In the genomic region with DNA sequence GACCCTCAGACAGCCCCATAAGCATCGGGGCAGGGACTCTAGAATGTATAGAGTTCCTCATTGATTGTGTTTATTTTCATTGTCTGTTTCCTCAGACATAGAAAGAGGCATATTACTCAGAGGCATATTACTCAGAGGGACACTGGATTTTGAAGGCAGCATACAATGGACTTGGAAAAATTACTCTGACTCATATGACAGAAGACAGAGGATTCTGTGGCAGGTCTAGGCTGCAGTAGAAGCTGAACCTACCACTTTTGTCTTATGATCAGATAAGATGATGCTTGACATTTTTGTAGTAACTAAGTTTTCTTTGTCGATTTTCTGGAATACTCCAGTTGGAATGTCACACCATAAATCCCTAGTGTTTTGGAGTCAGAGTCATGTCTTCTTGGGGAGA, we compare ENCODE assay signal across 22 cellular contexts.
DNase-seq lines count a peak whose midpoint lies in the region; ATAC-seq and TF ChIP-seq lines count a peak whose summit lies in the region.
"Had no signal": no experiment of that assay in that cellular context is flagged by ENCODE, and none has a peak within 500 bp of the region (broad histone marks: within the 10 kb centered on the region; RNA-seq: fewer than 3 reads in every experiment).

No MANE protein-coding gene starts in this region.

- H3K27ac ChIP-seq in smooth muscle cell (ENCODE audit: low read depth) (peak overlapping the region; percentile 85), right lobe of liver (no peak overlapping the region)
- H3K27ac ChIP-seq: coronary artery, left ventricle myocardium inferior, parathyroid adenoma, Peyer's patch, spleen had no signal

- H3K4me3 ChIP-seq in fibroblast of the aortic adventitia (ENCODE audit: low read depth, low read length) (no peak overlapping the region), smooth muscle cell (no peak overlapping the region), right lobe of liver (no peak overlapping the region)
- H3K4me3 ChIP-seq: coronary artery, left ventricle myocardium inferior, Peyer's patch, spleen had no signal

- 19% methylated on average over 2 of the region's 2 CpGs for WGBS in smooth muscle cell (ENCODE audit: low lambda C conversion rate)
- 38% methylated on average over 2 of the region's 2 CpGs for WGBS in right lobe of liver (ENCODE audit: insufficient coverage, low coverage, low lambda C conversion rate, missing lambda C conversion rate)

- no peak overlapping the region for H2AFZ ChIP-seq in smooth muscle cell (ENCODE audit: low read depth)
- H2AFZ ChIP-seq: parathyroid adenoma had no signal

- H4K20me1 ChIP-seq in smooth muscle cell (ENCODE audit: low read depth) = no peaks in the 10 kb centered on the region

- TF ChIP-seq POLR2A in right lobe of liver (IDR thresholded peaks at IDR 0.05) = no peak

- H3F3A ChIP-seq in smooth muscle cell (ENCODE audit: low read depth) = peaks cover 11% of the 10 kb centered on the region

- H3K9me3 Mint-ChIP-seq in activated naive CD4-positive, alpha-beta T cell treated with anti-CD3 and anti-CD28 coated beads, Interleukin-2, amount 50 U/mL, for 72 hours = peaks cover 17 to 20% of the 10 kb centered on the region in 2 donors

- no peaks in the 10 kb centered on the region for H3K4me1 ChIP-seq in smooth muscle cell (ENCODE audit: low read depth)
- H3K4me1 ChIP-seq in right lobe of liver = no peaks in the 10 kb centered on the region
- H3K4me1 ChIP-seq: left ventricle myocardium inferior, parathyroid adenoma, Peyer's patch, spleen had no signal

- H3K36me3 Mint-ChIP-seq in activated naive CD4-positive, alpha-beta T cell treated with anti-CD3 and anti-CD28 coated beads, Interleukin-2, amount 50 U/mL, for 72 hours = peaks cover 18 to 20% of the 10 kb centered on the region in 2 donors

- intact Hi-C loops in right lobe of liver (cut with DNase I) = no loop called here

- no peak for DNase-seq in activated naive CD4-positive, alpha-beta T cell treated with anti-CD3 and anti-CD28 coated beads, Interleukin-2, amount 50 U/mL, for 72 hours (ENCODE audit: low spot score in 2 of 2)
- no peak for DNase-seq in activated naive CD4-positive, alpha-beta T cell treated with Interleukin-2 at 50 U/mL for 16 hours
- DNase-seq in amniotic stem cell (lab: John Stamatoyannopoulos, UW) (peak; percentile 14), fibroblast of the aortic adventitia (ENCODE audit: low read depth) (peak; percentile 71), smooth muscle cell (lab: John Stamatoyannopoulos, UW; ENCODE audit: unreplicated experiment) (no peak), right lobe of liver (no peak)
- DNase-seq: activated CD4-positive, alpha-beta memory T cell treated with anti-CD3 and anti-CD28 coated beads for 36 hours; aorta; DMS53; erythroblast; left ventricle myocardium inferior; NCI-H2107; NCI-H774; Peyer's patch; spleen; stimulated activated naive CD4-positive, alpha-beta T cell treated with Interleukin-2 at 50 U/mL for 16 hours had no signal

- no peak overlapping the region for H3K4me2 ChIP-seq in smooth muscle cell

- no peak for TF ChIP-seq CTCF in fibroblast of the aortic adventitia (IDR thresholded peaks at IDR 0.05; ENCODE audit: insufficient read depth, low read length)
- TF ChIP-seq CTCF in smooth muscle cell (IDR thresholded peaks at IDR 0.05; ENCODE audit: borderline replicate concordance, insufficient read depth, poor library complexity, severe bottlenecking) = no peak
- no peak for TF ChIP-seq CTCF in right lobe of liver (IDR thresholded peaks at IDR 0.05)

- H3K9ac ChIP-seq in smooth muscle cell (ENCODE audit: low read depth) = peak overlapping the region; percentile 28
- H3K9ac ChIP-seq: parathyroid adenoma had no signal

- H3K27ac Mint-ChIP-seq in activated naive CD4-positive, alpha-beta T cell treated with anti-CD3 and anti-CD28 coated beads, Interleukin-2, amount 50 U/mL, for 72 hours = no peak overlapping the region
- H3K27ac Mint-ChIP-seq: activated CD4-positive, alpha-beta memory T cell treated with anti-CD3 and anti-CD28 coated beads for 36 hours; activated T-helper 1 cell treated with anti-CD3 and anti-CD28 coated beads, Interleukin-12 subunit alpha, Interleukin-12 subunit beta, Interleukin-2, Interleukin-4 antibody, amounts not matched to agents 30 ng/mL and 10 ng/mL and 1 ng/mL, durations not matched to agents 14 hours and 24 hours and 36 hours; CD14-positive monocyte had no signal

- no peaks in the 10 kb centered on the region for H3K79me2 ChIP-seq in smooth muscle cell (ENCODE audit: low read depth)
- H3K79me2 ChIP-seq: parathyroid adenoma had no signal

- H3K9me3 ChIP-seq in smooth muscle cell (replicated peaks; ENCODE audit: low read depth) (no peaks in the 10 kb centered on the region), right lobe of liver (no peaks in the 10 kb centered on the region)

- ATAC-seq in activated naive CD4-positive, alpha-beta T cell treated with anti-CD3 and anti-CD28 coated beads, Interleukin-2, amount 50 U/mL, for 72 hours = peak; percentile 43 to 46
- ATAC-seq in right lobe of liver (no peak), GM21423 (IDR thresholded peaks at IDR 0.05; ENCODE audit: unreplicated experiment) (no peak), GM21526 (IDR thresholded peaks at IDR 0.05; ENCODE audit: low FRiP score, unreplicated experiment) (no peak)

- H3K27me3 ChIP-seq in smooth muscle cell (ENCODE audit: low read depth) = no peaks in the 10 kb centered on the region
- no peaks in the 10 kb centered on the region for H3K27me3 ChIP-seq in right lobe of liver
- H3K27me3 ChIP-seq: Peyer's patch, spleen had no signal

- no peaks in the 10 kb centered on the region for H3K36me3 ChIP-seq in smooth muscle cell (ENCODE audit: low read depth)
- no peaks in the 10 kb centered on the region for H3K36me3 ChIP-seq in right lobe of liver
- H3K36me3 ChIP-seq: left ventricle myocardium inferior, Peyer's patch, spleen had no signal

Comparison
In these comparisons a context has a peak if more than half of its experiments do, and no peak if none do; other contexts are left out.
1. ATAC-seq: peak in activated naive CD4-positive, alpha-beta T cell treated with anti-CD3 and anti-CD28 coated beads, Interleukin-2, amount 50 U/mL, for 72 hours (2 of 2); none in right lobe of liver (0 of 4), GM21423 (single experiment) and GM21526 (single experiment).
2. DNase-seq: peak in amniotic stem cell (single experiment) and fibroblast of the aortic adventitia (single experiment); none in activated naive CD4-positive, alpha-beta T cell treated with anti-CD3 and anti-CD28 coated beads, Interleukin-2, amount 50 U/mL, for 72 hours (0 of 2), activated naive CD4-positive, alpha-beta T cell treated with Interleukin-2 at 50 U/mL for 16 hours (single experiment), smooth muscle cell (single experiment) and right lobe of liver (0 of 3).